30 cellular contexts compared by ENCODE assay signal in genomic region chr1:153578936-153579335, GRCh38. TPM values are rescaled to one million over a fixed set of nuclear protein-coding genes. Genes with fewer than 3 reads are reported as not detected.
DNase-seq lines count a peak whose midpoint lies in the region; ATAC-seq and TF ChIP-seq lines count a peak whose summit lies in the region.
"Had no signal": no experiment of that assay in that cellular context is flagged by ENCODE, and none has a peak within 500 bp of the region (broad histone marks: within the 10 kb centered on the region; RNA-seq: fewer than 3 reads in every experiment).

No MANE protein-coding gene starts in this region.

- H4K91ac ChIP-seq in neuronal stem cell (ENCODE audit: low read depth, low read length, poor library complexity), result no peak overlapping the region

- CTCF ChIA-PET in AG04450 (lab: Charles Lee), result interaction anchor here (1.0 to 3.8 kb wide), 6 partner anchors 9 to 227 kb away, joined by 3 to 20 read pairs (median 7); partner anchors contain the start of genes S100A1 and S100A13

- no peak overlapping the region for H3K18ac ChIP-seq in neuronal stem cell (ENCODE audit: low read length)

- no peak overlapping the region for H2BK15ac ChIP-seq in neuronal stem cell (ENCODE audit: low read length)

- H3K4me1 Mint-ChIP-seq in endodermal cell, result peaks cover 29% of the 10 kb centered on the region

- H3K9me3 ChIP-seq in AG04450 (ENCODE audit: control insufficient read depth, insufficient read depth, low read length) (no peaks in the 10 kb centered on the region; the same call in 1 of the 2 replicates), HUES48 (ENCODE audit: control insufficient read depth, insufficient read depth, low read length) (no peaks in the 10 kb centered on the region), endodermal cell (ENCODE audit: control insufficient read depth, low read length) (peaks cover 5% of the 10 kb centered on the region), neuronal stem cell (replicated peaks in 1 of 2; ENCODE audit: control insufficient read depth in 2 of 2, insufficient read depth in 1 of 2, low read depth in 1 of 2, low read length in 2 of 2) (no peaks in the 10 kb centered on the region), uterus (no peaks in the 10 kb centered on the region)
- H3K9me3 ChIP-seq: breast epithelium, sigmoid colon, tibial nerve had no signal

- no peak overlapping the region for H3K4ac ChIP-seq in neuronal stem cell (ENCODE audit: low read length)

- H3K14ac ChIP-seq in neuronal stem cell (ENCODE audit: low read length), result no peak overlapping the region

- TF ChIP-seq CTCF in AG04450 (IDR thresholded peaks at IDR 0.05; ENCODE audit: low read depth, low read length) (no peak), endodermal cell (conservative IDR thresholded peaks at IDR 0.05) (no peak), uterus (IDR thresholded peaks at IDR 0.05) (no peak)

- no peak for ATAC-seq in HG02852 (IDR thresholded peaks at IDR 0.05; ENCODE audit: unreplicated experiment)
- no peak for ATAC-seq in left ventricle myocardium superior
- ATAC-seq: activated naive CD4-positive, alpha-beta T cell treated with anti-CD3 and anti-CD28 coated beads, Interleukin-2, amount 50 U/mL, for 72 hours; naive thymus-derived CD4-positive, alpha-beta T cell had no signal

- no peak for TF ChIP-seq POLR2A in uterus (IDR thresholded peaks at IDR 0.05)

- H3K27me3 ChIP-seq in AG04450 (ENCODE audit: control insufficient read depth, insufficient read depth, low read length), result no peaks in the 10 kb centered on the region
- no peaks in the 10 kb centered on the region for H3K27me3 ChIP-seq in HUES48 (ENCODE audit: control insufficient read depth, insufficient read depth, low read length)
- H3K27me3 ChIP-seq in endodermal cell (ENCODE audit: control insufficient read depth, insufficient read depth, low read length, poor library complexity, severe bottlenecking), result no peaks in the 10 kb centered on the region
- H3K27me3 ChIP-seq in neuronal stem cell (ENCODE audit: control insufficient read depth in 3 of 3, insufficient read depth in 3 of 3, low read depth in 1 of 3, low read length in 3 of 3), result no peaks in the 10 kb centered on the region
- H3K27me3 ChIP-seq in uterus, result no peaks in the 10 kb centered on the region
- H3K27me3 ChIP-seq: breast epithelium, sigmoid colon, tibial nerve had no signal

- H3K79me1 ChIP-seq in neuronal stem cell (ENCODE audit: low read depth, low read length), result no peaks in the 10 kb centered on the region

- H3K36me3 Mint-ChIP-seq in endodermal cell (ENCODE audit: low read depth), result peaks cover 3% of the 10 kb centered on the region
- H3K36me3 Mint-ChIP-seq: activated naive CD4-positive, alpha-beta T cell treated with anti-CD3 and anti-CD28 coated beads, Interleukin-2, amount 50 U/mL, for 72 hours; naive thymus-derived CD4-positive, alpha-beta T cell had no signal

- H3K36me3 ChIP-seq in HUES48 (ENCODE audit: control insufficient read depth, insufficient read depth, low read length) (no peaks in the 10 kb centered on the region), endodermal cell (ENCODE audit: control insufficient read depth, insufficient read depth, low read length) (no peaks in the 10 kb centered on the region), neuronal stem cell (replicated peaks in 1 of 2; ENCODE audit: control insufficient read depth in 2 of 2, insufficient read depth in 2 of 2, low read length in 2 of 2) (no peaks in the 10 kb centered on the region), uterus (no peaks in the 10 kb centered on the region)
- H3K36me3 ChIP-seq: breast epithelium, sigmoid colon, tibial nerve had no signal

- intact Hi-C loops in uterus (cut with DNase I; ENCODE audit: low total_unique reads) (no loop called here), left ventricle myocardium superior (cut with micrococcal nuclease) (no loop called here)

- POLR2A ChIA-PET in AG04450 (lab: Yijun Ruan, JAX), result interaction anchor here (0.6 kb wide), 1 partner anchor 58 kb away, joined by 4 read pairs; no protein-coding TSS in a partner anchor

- H3K27ac ChIP-seq in AG04450 (ENCODE audit: low read depth, low read length), result peak overlapping the region; percentile 3
- peak overlapping the region; percentile 34 for H3K27ac ChIP-seq in HUES48 (ENCODE audit: low read depth, low read length)
- peak overlapping the region; percentile 67 for H3K27ac ChIP-seq in endodermal cell (ENCODE audit: low read depth, low read length)
- no peak overlapping the region for H3K27ac ChIP-seq in neuronal stem cell (replicated peaks; ENCODE audit: low read length)
- no peak overlapping the region for H3K27ac ChIP-seq in uterus
- H3K27ac ChIP-seq: breast epithelium, sigmoid colon, tibial nerve, VCaP had no signal

- no peaks in the 10 kb centered on the region for H3K27me3 Mint-ChIP-seq in endodermal cell (ENCODE audit: insufficient read depth)

- DNase-seq in AG04450 (ENCODE audit: low read depth, low spot score), result no peak
- DNase-seq in endodermal cell, result peak; percentile 69
- DNase-seq in neuronal stem cell (ENCODE audit: low spot score), result no peak
- DNase-seq in uterus, result no peak
- no peak for DNase-seq in left ventricle myocardium superior
- no peak for DNase-seq in DMS53 treated with DMSO at 0.1 percent for 48 hours (lab: John Stamatoyannopoulos, UW; ENCODE audit: unreplicated experiment)
- DNase-seq: 8988T; activated CD4-positive, alpha-beta T cell treated with anti-CD3 and anti-CD28 coated beads for 48 hours; AML-193; CD4-positive, alpha-beta T cell; H7; hypothalamus; naive thymus-derived CD4-positive, alpha-beta T cell; NCI-H146; NCI-H226; NCI-H69; nucleus accumbens; SHP77; sigmoid colon; stimulated activated CD4-positive, alpha-beta T cell treated with anti-CD3 and anti-CD28 coated beads, Interleukin-15, amount 100 ng/mL, for 24 hours; stimulated activated CD4-positive, alpha-beta T cell treated with anti-CD3 and anti-CD28 coated beads, Interleukin-4, amount 100 ng/mL, for 4 hours; T-helper 9 cell had no signal

- no peak overlapping the region for H2BK120ac ChIP-seq in neuronal stem cell (ENCODE audit: low read depth, low read length)

- H3K4me1 ChIP-seq in HUES48 (ENCODE audit: control insufficient read depth, insufficient read depth, low read length) (no peaks in the 10 kb centered on the region), endodermal cell (ENCODE audit: control insufficient read depth, insufficient read depth, low read length) (peaks cover 14% of the 10 kb centered on the region), neuronal stem cell (ENCODE audit: control insufficient read depth in 2 of 2, insufficient read depth in 1 of 2, low read depth in 1 of 2, low read length in 2 of 2) (peaks cover 8 to 15% of the 10 kb centered on the region in 2 donors), uterus (no peaks in the 10 kb centered on the region)
- H3K4me1 ChIP-seq: breast epithelium, sigmoid colon had no signal

- 52 to 68% methylated on average over 3 of the region's 3 CpGs for WGBS in endodermal cell (ENCODE audit: insufficient coverage in 1 of 2, insufficient read length in 1 of 2), 2 experiments
- no CpG with 5 or more reads among the region's 3 CpGs for WGBS in neuronal stem cell (ENCODE audit: extremely low coverage in 2 of 2, insufficient read length in 2 of 2, insufficient replicate concordance in 1 of 2), 2 donors

- no peak overlapping the region for H3K4me2 ChIP-seq in neuronal stem cell (ENCODE audit: insufficient read depth, low read length, poor library complexity, severe bottlenecking)

- H3K9ac ChIP-seq in HUES48 (ENCODE audit: low read depth, low read length) (no peak overlapping the region), endodermal cell (ENCODE audit: extremely low read depth, low read length, poor library complexity, severe bottlenecking) (peak overlapping the region; percentile 77), neuronal stem cell (ENCODE audit: low read depth, low read length, poor library complexity) (no peak overlapping the region)

- H3K4me3 ChIP-seq in AG04450 (ENCODE audit: low read depth, low read length), result no peak overlapping the region
- no peak overlapping the region for H3K4me3 ChIP-seq in HUES48 (ENCODE audit: low read depth, low read length)
- no peak overlapping the region for H3K4me3 ChIP-seq in endodermal cell (ENCODE audit: low read length)
- no peak overlapping the region for H3K4me3 ChIP-seq in neuronal stem cell (ENCODE audit: low read length in 2 of 2)
- H3K4me3 ChIP-seq in uterus, result no peak overlapping the region
- H3K4me3 ChIP-seq: breast epithelium, sigmoid colon, tibial nerve had no signal

- no peak overlapping the region for H2BK5ac ChIP-seq in neuronal stem cell (ENCODE audit: low read length)

- peaks cover 20% of the 10 kb centered on the region for H3K9me3 Mint-ChIP-seq in endodermal cell
- H3K9me3 Mint-ChIP-seq: activated naive CD4-positive, alpha-beta T cell treated with anti-CD3 and anti-CD28 coated beads, Interleukin-2, amount 50 U/mL, for 72 hours; CD4-positive, alpha-beta T cell; naive thymus-derived CD4-positive, alpha-beta T cell had no signal

- H2BK12ac ChIP-seq in neuronal stem cell (ENCODE audit: low read length), result no peak overlapping the region

- H3K4me3 Mint-ChIP-seq in endodermal cell, result no peak overlapping the region
- H3K4me3 Mint-ChIP-seq: CD4-positive, alpha-beta T cell; naive thymus-derived CD4-positive, alpha-beta T cell had no signal

- no peak overlapping the region for H2AK5ac ChIP-seq in neuronal stem cell (ENCODE audit: low read depth, low read length)

- no peak overlapping the region for H4K8ac ChIP-seq in neuronal stem cell (ENCODE audit: low read depth, low read length)

- peak overlapping the region; percentile 51 for H2AFZ ChIP-seq in neuronal stem cell (ENCODE audit: low read length)

- peak overlapping the region; percentile 95 for H3K27ac Mint-ChIP-seq in endodermal cell
- H3K27ac Mint-ChIP-seq: activated naive CD4-positive, alpha-beta T cell treated with anti-CD3 and anti-CD28 coated beads, Interleukin-2, amount 50 U/mL, for 72 hours; CD4-positive, alpha-beta T cell; naive thymus-derived CD4-positive, alpha-beta T cell had no signal

- no peak overlapping the region for H3K23ac ChIP-seq in neuronal stem cell (ENCODE audit: low read depth, low read length, poor library complexity)

RNA-seq across cellular contexts. Expression of gene S100A2, which starts 13.3 kb away (rescaled TPM):
- 3.9 and 5.2 TPM in 2 replicates for polyA plus RNA-seq in AG04450 (2011; rRNA removed)
- 1.3 and 3.0 TPM in 2 replicates for polyA minus RNA-seq in AG04450 (2011; rRNA and poly(A)+ RNA removed)
- total RNA-seq in endodermal cell, result 1 to 10 TPM in 1 of 2 donors, under 1 TPM in 1; 0.92 to 3.1 TPM
- polyA plus RNA-seq in endodermal cell (2013, experiment 1 of 2), result not detected
- polyA plus RNA-seq in endodermal cell (2013, experiment 2 of 2), result not detected
- 0.86 TPM for polyA plus RNA-seq in neuronal stem cell (2013, experiment 1 of 2)
- polyA plus RNA-seq in neuronal stem cell (2013, experiment 2 of 2), result 0.73 TPM
- total RNA-seq in uterus, result 1 to 10 TPM in 2 of 4 donors, not detected in 2; 2.1 to 2.7 TPM
- total RNA-seq in left ventricle myocardium superior, result 1.9 TPM
- total RNA-seq: CD4-positive, alpha-beta T cell had no signal
- polyA plus RNA-seq: naive thymus-derived CD4-positive, alpha-beta T cell had no signal

RNA-seq across cellular contexts. Expression of gene S100A3, which starts 29.9 kb away (rescaled TPM):
- 1.8 and 3.2 TPM in 2 replicates for polyA plus RNA-seq in AG04450 (2011; rRNA removed)
- 1.6 and 2.1 TPM in 2 replicates for polyA minus RNA-seq in AG04450 (2011; rRNA and poly(A)+ RNA removed)
- not detected for total RNA-seq in endodermal cell
- 0.46 TPM for polyA plus RNA-seq in endodermal cell (2013, experiment 1 of 2)
- 0.58 TPM for polyA plus RNA-seq in endodermal cell (2013, experiment 2 of 2)
- polyA plus RNA-seq in neuronal stem cell (2013, experiment 1 of 2), result 0.07 TPM
- 0.15 TPM for polyA plus RNA-seq in neuronal stem cell (2013, experiment 2 of 2)
- total RNA-seq in uterus, result 1 to 10 TPM in 2 of 4 donors, not detected in 2; 1.2 to 3.7 TPM
- 0.79 TPM for total RNA-seq in left ventricle myocardium superior
- total RNA-seq: activated naive CD4-positive, alpha-beta T cell treated with anti-CD3 and anti-CD28 coated beads, Interleukin-2, amount 50 U/mL, for 72 hours; CD4-positive, alpha-beta T cell; naive thymus-derived CD4-positive, alpha-beta T cell had no signal
- polyA plus RNA-seq: naive thymus-derived CD4-positive, alpha-beta T cell had no signal

RNA-seq across cellular contexts. Expression of gene S100A4, which starts 33.3 kb away (rescaled TPM):
- 20.0 and 20.7 TPM in 2 replicates for polyA plus RNA-seq in AG04450 (2011; rRNA removed)
- polyA minus RNA-seq in AG04450 (2011; rRNA and poly(A)+ RNA removed), result 3.6 and 5.1 TPM in 2 replicates
- total RNA-seq in endodermal cell (1 to 10 TPM; 4.9 to 6.2 TPM), uterus (100 to 1,000 TPM in 3 of 4 donors, 10 to 100 TPM in 1; 58.9 to 226 (median 155) TPM), left ventricle myocardium superior (114 TPM)
- polyA plus RNA-seq in endodermal cell (2013, experiment 1 of 2), result 24.8 TPM
- 24.1 TPM for polyA plus RNA-seq in endodermal cell (2013, experiment 2 of 2)
- 51.2 TPM for polyA plus RNA-seq in neuronal stem cell (2013, experiment 1 of 2)
- polyA plus RNA-seq in neuronal stem cell (2013, experiment 2 of 2), result 52.2 TPM

RNA-seq across cellular contexts. Expression of gene S100A16, which starts 34.0 kb away (rescaled TPM):
- polyA plus RNA-seq in AG04450 (2011; rRNA removed), result 224 and 256 TPM in 2 replicates
- 109 and 145 TPM in 2 replicates for polyA minus RNA-seq in AG04450 (2011; rRNA and poly(A)+ RNA removed)
- total RNA-seq in endodermal cell (100 to 1,000 TPM; 149 to 152 TPM), uterus (100 to 1,000 TPM in 1 of 4 donors, 10 to 100 TPM in 3; 57.4 to 122 (median 72.1) TPM), left ventricle myocardium superior (42.2 TPM)
- polyA plus RNA-seq in endodermal cell (2013, experiment 1 of 2), result 79.3 TPM
- polyA plus RNA-seq in endodermal cell (2013, experiment 2 of 2), result 84.9 TPM
- polyA plus RNA-seq in neuronal stem cell (2013, experiment 1 of 2), result 9.6 TPM
- 9.3 TPM for polyA plus RNA-seq in neuronal stem cell (2013, experiment 2 of 2)
- total RNA-seq: activated naive CD4-positive, alpha-beta T cell treated with anti-CD3 and anti-CD28 coated beads, Interleukin-2, amount 50 U/mL, for 72 hours; CD4-positive, alpha-beta T cell; naive thymus-derived CD4-positive, alpha-beta T cell had no signal
- polyA plus RNA-seq: naive thymus-derived CD4-positive, alpha-beta T cell had no signal

RNA-seq across cellular contexts. Expression of gene S100A14, which starts 37.2 kb away (rescaled TPM):
- 0.09 TPM in 1 of 2 replicates, not detected in the other for polyA plus RNA-seq in AG04450 (2011; rRNA removed)
- polyA minus RNA-seq in AG04450 (2011; rRNA and poly(A)+ RNA removed), result not detected in 2 replicates
- total RNA-seq in endodermal cell (100 to 1,000 TPM in 1 of 2 donors, 10 to 100 TPM in 1; 53.8 to 119 TPM), uterus (1 to 10 TPM in 1 of 4 donors, under 1 TPM in 1, not detected in 2; 0.29 to 6.2 TPM), left ventricle myocardium superior (5.7 TPM)
- 1.4 TPM for polyA plus RNA-seq in endodermal cell (2013, experiment 1 of 2)
- polyA plus RNA-seq in endodermal cell (2013, experiment 2 of 2), result 0.54 TPM
- polyA plus RNA-seq in neuronal stem cell (2013, experiment 1 of 2), result 0.04 TPM
- not detected for polyA plus RNA-seq in neuronal stem cell (2013, experiment 2 of 2)
- total RNA-seq: activated naive CD4-positive, alpha-beta T cell treated with anti-CD3 and anti-CD28 coated beads, Interleukin-2, amount 50 U/mL, for 72 hours; CD4-positive, alpha-beta T cell; glomerular endothelial cell; LHCN-M2; naive thymus-derived CD4-positive, alpha-beta T cell had no signal
- polyA plus RNA-seq: naive thymus-derived CD4-positive, alpha-beta T cell had no signal

Comparison
In these comparisons a context has a peak if more than half of its experiments do, and no peak if none do; other contexts are left out.
1. H3K27ac ChIP-seq: peak in AG04450 (single experiment), HUES48 (single experiment) and endodermal cell (single experiment); none in neuronal stem cell (single experiment) and uterus (0 of 2).
2. RNA of gene S100A4, which starts 33.3 kb away (total RNA-seq): 58.9 to 226 TPM in uterus and 114 TPM in left ventricle myocardium superior (single experiment); 4.9 to 6.2 TPM in endodermal cell; every median in the first group is over 4 times any median in the second.